8 cellular contexts compared by ENCODE assay signal in genomic region chr19:19531951-19532805, GRCh38. TPM values are rescaled to one million over a fixed set of nuclear protein-coding genes. Genes with fewer than 3 reads are reported as not detected.
DNase-seq lines count a peak whose midpoint lies in the region; ATAC-seq and TF ChIP-seq lines count a peak whose summit lies in the region.

No MANE protein-coding gene starts in this region.

- no peak overlapping the region for H3K4me3 ChIP-seq in AG09309 (ENCODE audit: control insufficient read depth, low read depth, low read length)
- peak overlapping the region in 23 of 59 donors; percentile 5 to 45 (median 23) for H3K4me3 ChIP-seq in dorsolateral prefrontal cortex

- POLR2A ChIA-PET in activated CD4-positive, alpha-beta memory T cell treated with anti-CD3 and anti-CD28 coated beads for 36 hours (lab: Charles Lee), result interaction anchor here (0.9 to 2.0 kb wide), 4 partner anchors 16 to 130 kb away, joined by 3 to 8 read pairs (median 6); partner anchors contain the start of genes GMIP, NDUFA13 and TSSK6

- no peak overlapping the region for H3K4me3 Mint-ChIP-seq in activated CD4-positive, alpha-beta memory T cell treated with anti-CD3 and anti-CD28 coated beads for 36 hours
- H3K4me3 Mint-ChIP-seq in memory B cell, result no peak overlapping the region

- peaks cover 11% of the 10 kb centered on the region for H3K4me1 Mint-ChIP-seq in activated CD4-positive, alpha-beta memory T cell treated with anti-CD3 and anti-CD28 coated beads for 36 hours (ENCODE audit: low read depth)
- H3K4me1 Mint-ChIP-seq in memory B cell, result peaks cover 7% of the 10 kb centered on the region

- peak; percentile 73 for ATAC-seq in GM19463 (IDR thresholded peaks at IDR 0.05; ENCODE audit: unreplicated experiment)
- ATAC-seq in memory B cell (ENCODE audit: low read depth), result peak; percentile 93
- ATAC-seq in HG03565 (IDR thresholded peaks at IDR 0.05; ENCODE audit: unreplicated experiment), result no peak

- no peaks in the 10 kb centered on the region for H3K27me3 ChIP-seq in dorsolateral prefrontal cortex

- no peak for DNase-seq in AG09309 (ENCODE audit: low read depth)
- peak; percentile 18 for DNase-seq in NCI-H226
- peak; percentile 89 for DNase-seq in activated CD4-positive, alpha-beta memory T cell treated with anti-CD3 and anti-CD28 coated beads for 36 hours
- peak; percentile 78 to 92 (median 87) for DNase-seq in dorsolateral prefrontal cortex
- DNase-seq in memory B cell (ENCODE audit: low spot score in 2 of 2), result peak; percentile 88 to 96
- DNase-seq in stimulated activated CD8-positive, alpha-beta memory T cell treated with anti-CD3 and anti-CD28 coated beads, Interleukin-12 subunit alpha, Interleukin-12 subunit beta, amount 100 ng/mL, for 4 hours (ENCODE audit: low read depth), result peak; percentile 72

- TF ChIP-seq CTCF in AG09309 (IDR thresholded peaks at IDR 0.05; ENCODE audit: control insufficient read depth, insufficient read depth, low read depth, low read length, missing control alignments), result peak; percentile 99
- TF ChIP-seq CTCF in dorsolateral prefrontal cortex (IDR thresholded peaks at IDR 0.05 in 54 of 56, conservative IDR thresholded peaks at IDR 0.05 in 2 of 56; ENCODE audit: low read depth in 1 of 56, partially characterized antibody in 56 of 56), result peak; percentile 79 to 98 (median 94)

- H3K27ac ChIP-seq in dorsolateral prefrontal cortex, result peak overlapping the region in 2 of 59 donors; percentile 5 to 42

- H3K9me3 Mint-ChIP-seq in activated CD4-positive, alpha-beta memory T cell treated with anti-CD3 and anti-CD28 coated beads for 36 hours, result no peaks in the 10 kb centered on the region
- no peaks in the 10 kb centered on the region for H3K9me3 Mint-ChIP-seq in memory B cell

- H3K36me3 Mint-ChIP-seq in activated CD4-positive, alpha-beta memory T cell treated with anti-CD3 and anti-CD28 coated beads for 36 hours, result peaks cover 3% of the 10 kb centered on the region
- H3K36me3 Mint-ChIP-seq in memory B cell, result no peaks in the 10 kb centered on the region

- CTCF ChIA-PET in activated CD4-positive, alpha-beta memory T cell treated with anti-CD3 and anti-CD28 coated beads for 36 hours (lab: Charles Lee), result interaction anchor here (0.6 to 4.5 kb wide), 47 partner anchors 9 to 427 kb away, joined by 3 to 98 read pairs (median 5); partner anchors contain the start of genes ATP13A1, GMIP, LPAR2 and NDUFA13

- intact Hi-C loops in activated CD4-positive, alpha-beta memory T cell treated with anti-CD3 and anti-CD28 coated beads for 36 hours (cut with micrococcal nuclease), result loop anchor here (1.0 kb wide), 2 partner anchors 112 to 427 kb away; no protein-coding TSS in a partner anchor
- intact Hi-C loops in dorsolateral prefrontal cortex (cut with DNase I), result loop anchor here (1.0 to 5.0 kb wide), 5 partner anchors 110 to 427 kb away; partner anchors contain the start of gene GMIP (in 2 of the 2)

- no peak overlapping the region for H3K27ac Mint-ChIP-seq in activated CD4-positive, alpha-beta memory T cell treated with anti-CD3 and anti-CD28 coated beads for 36 hours
- H3K27ac Mint-ChIP-seq in memory B cell, result peak overlapping the region; percentile 26

- H3K27me3 Mint-ChIP-seq in activated CD4-positive, alpha-beta memory T cell treated with anti-CD3 and anti-CD28 coated beads for 36 hours, result no peaks in the 10 kb centered on the region
- no peaks in the 10 kb centered on the region for H3K27me3 Mint-ChIP-seq in memory B cell

RNA-seq across cellular contexts. Expression of gene YJEFN3, which starts 3.5 kb away (rescaled TPM):
- total RNA-seq in activated CD4-positive, alpha-beta memory T cell treated with anti-CD3 and anti-CD28 coated beads for 36 hours, result 1 to 10 TPM; 6.9 to 8.2 TPM
- total RNA-seq in dorsolateral prefrontal cortex, result 100 to 1,000 TPM in 2 of 120 experiments, 10 to 100 TPM in 118; 23.4 to 122 (median 60.0) TPM

RNA-seq across cellular contexts. Expression of gene CILP2, which starts 5.9 kb away (rescaled TPM):
- total RNA-seq in activated CD4-positive, alpha-beta memory T cell treated with anti-CD3 and anti-CD28 coated beads for 36 hours, result under 1 TPM; 0.44 to 0.50 TPM
- 1 to 10 TPM in 27 of 120 experiments, under 1 TPM in 92, not detected in 1; 0.13 to 2.3 (median 0.68) TPM for total RNA-seq in dorsolateral prefrontal cortex

RNA-seq across cellular contexts. Expression of gene NDUFA13, which starts 16.2 kb away (rescaled TPM):
- 100 to 1,000 TPM; 365 to 374 TPM for total RNA-seq in activated CD4-positive, alpha-beta memory T cell treated with anti-CD3 and anti-CD28 coated beads for 36 hours
- total RNA-seq in dorsolateral prefrontal cortex, result 100 to 1,000 TPM; 270 to 471 (median 352) TPM

RNA-seq across cellular contexts. Expression of gene TSSK6, which starts 16.8 kb away (rescaled TPM):
- total RNA-seq in activated CD4-positive, alpha-beta memory T cell treated with anti-CD3 and anti-CD28 coated beads for 36 hours, result 1 to 10 TPM; 3.1 to 4.7 TPM
- total RNA-seq in dorsolateral prefrontal cortex, result 1 to 10 TPM in 103 of 120 experiments, under 1 TPM in 17; 0.44 to 4.5 (median 1.8) TPM
